In genomic region chr3:124288996-124289395, GRCh38 we compare ENCODE assay signal across 10 cellular contexts.
"Had no signal": no experiment of that assay in that cellular context is flagged by ENCODE, and none has a peak within 500 bp of the region (broad histone marks: within the 10 kb centered on the region; RNA-seq: fewer than 3 reads in every experiment).

No MANE protein-coding gene starts in this region.

- H2AFZ ChIP-seq: GM23338 had no signal

- H3K27ac ChIP-seq: HL-60 had no signal

- H3K4me2 ChIP-seq: GM23338 had no signal

- ATAC-seq: GM23338, K562 had no signal

- H3K4me3 ChIP-seq: GM23338, K562 had no signal

- DNase-seq: H9, HCEC 1CT, HFFc6, IMR-90, KG1 had no signal

- FAIRE-seq: H1, H54, K562 had no signal
